25 cellular contexts compared by ENCODE assay signal in genomic region chr18:27175914-27176313, GRCh38. TPM values are rescaled to one million over a fixed set of nuclear protein-coding genes. Genes with fewer than 3 reads are reported as not detected.
A peak's percentile ranks its signal among the peaks of the same experiment; 100 is the strongest.
DNase-seq lines count a peak whose midpoint lies in the region; ATAC-seq and TF ChIP-seq lines count a peak whose summit lies in the region.
"Had no signal": no experiment of that assay in that cellular context is flagged by ENCODE, and none has a peak within 500 bp of the region (broad histone marks: within the 10 kb centered on the region; RNA-seq: fewer than 3 reads in every experiment).

No MANE protein-coding gene starts in this region.

- TF ChIP-seq CTCF in neural progenitor cell (IDR thresholded peaks at IDR 0.05) (no peak), right lobe of liver (IDR thresholded peaks at IDR 0.05) (no peak)
- TF ChIP-seq CTCF in activated CD8-positive, alpha-beta T cell treated with anti-CD3 and anti-CD28 coated beads for 36 hours (IDR thresholded peaks at IDR 0.05), result no peak

- peaks cover 25% of the 10 kb centered on the region; the same call in 1 of the 2 replicates for H3K4me1 ChIP-seq in iPS-20b (ENCODE audit: insufficient read depth, low read length)
- H3K4me1 ChIP-seq in neural progenitor cell, result peaks cover 45% of the 10 kb centered on the region
- no peaks in the 10 kb centered on the region for H3K4me1 ChIP-seq in right lobe of liver
- H3K4me1 ChIP-seq: SJCRH30 had no signal

- no peaks in the 10 kb centered on the region for H3K9me3 Mint-ChIP-seq in neural progenitor cell
- peaks cover 5% of the 10 kb centered on the region for H3K9me3 Mint-ChIP-seq in activated CD8-positive, alpha-beta T cell treated with anti-CD3 and anti-CD28 coated beads for 36 hours
- H3K9me3 Mint-ChIP-seq in activated T-cell treated with anti-CD3 and anti-CD28 coated beads, Interleukin-2, amount 50 U/mL, for 72 hours, result peaks cover 2 to 5% of the 10 kb centered on the region in 2 donors

- H3K4me1 Mint-ChIP-seq in neural progenitor cell, result peaks cover 10% of the 10 kb centered on the region
- no peaks in the 10 kb centered on the region for H3K4me1 Mint-ChIP-seq in activated CD8-positive, alpha-beta T cell treated with anti-CD3 and anti-CD28 coated beads for 36 hours (ENCODE audit: low read depth)
- H3K4me1 Mint-ChIP-seq in activated T-cell treated with anti-CD3 and anti-CD28 coated beads, Interleukin-2, amount 50 U/mL, for 72 hours (ENCODE audit: low read depth), result no peaks in the 10 kb centered on the region

- H3K27me3 ChIP-seq in H7 (ENCODE audit: control insufficient read depth, insufficient read depth, low read length) (no peaks in the 10 kb centered on the region), iPS-20b (ENCODE audit: insufficient read depth, low read length) (no peaks in the 10 kb centered on the region), neural progenitor cell (no peaks in the 10 kb centered on the region), right lobe of liver (no peaks in the 10 kb centered on the region)
- H3K27me3 ChIP-seq: SJCRH30 had no signal

- H3K9me3 ChIP-seq in iPS-20b (ENCODE audit: insufficient read depth, low read depth, low read length) (no peaks in the 10 kb centered on the region), neural progenitor cell (ENCODE audit: low read depth) (no peaks in the 10 kb centered on the region), right lobe of liver (no peaks in the 10 kb centered on the region)
- H3K9me3 ChIP-seq: SJCRH30 had no signal

- peak overlapping the region; percentile 14; the same call in 1 of the 2 replicates for H3K9ac ChIP-seq in iPS-20b (ENCODE audit: low read depth, low read length)
- no peak overlapping the region for H3K9ac ChIP-seq in neural progenitor cell

- no peak overlapping the region for H3K4me3 Mint-ChIP-seq in neural progenitor cell
- no peak overlapping the region for H3K4me3 Mint-ChIP-seq in activated CD8-positive, alpha-beta T cell treated with anti-CD3 and anti-CD28 coated beads for 36 hours
- no peak overlapping the region for H3K4me3 Mint-ChIP-seq in activated T-cell treated with anti-CD3 and anti-CD28 coated beads, Interleukin-2, amount 50 U/mL, for 72 hours

- H3K4me3 ChIP-seq in H7 (ENCODE audit: insufficient read depth, low read depth, low read length) (no peak overlapping the region), iPS-20b (ENCODE audit: low read length) (peak overlapping the region; percentile 51; the same call in 1 of the 2 replicates), neural progenitor cell (no peak overlapping the region), right lobe of liver (no peak overlapping the region)
- H3K4me3 ChIP-seq: K562, PC-9, SJCRH30 had no signal

- CTCF ChIA-PET in activated CD8-positive, alpha-beta T cell treated with anti-CD3 and anti-CD28 coated beads for 36 hours (lab: Charles Lee), result no interaction called here

- DNase-seq in H7 (peak; percentile 20), NCI-H69 (lab: John Stamatoyannopoulos, UW) (peak; percentile 18), neural progenitor cell (ENCODE audit: low spot score) (peak; percentile 54), right lobe of liver (no peak)
- no peak for DNase-seq in activated CD8-positive, alpha-beta T cell treated with anti-CD3 and anti-CD28 coated beads for 36 hours
- DNase-seq in activated T-cell treated with anti-CD3 and anti-CD28 coated beads, Interleukin-2, amount 50 U/mL, for 72 hours, result no peak
- DNase-seq: Calu3, DMS79 treated with DMSO at 0.1 percent for 48 hours, HCEC 1CT, MV-4-11, NCI-H2029, NCI-H446, NCI-H524 treated with DMSO at 0.1 percent for 48 hours, NCI-H82, PC-9, SJCRH30 had no signal

- WGBS in right lobe of liver (ENCODE audit: insufficient coverage, low coverage, low lambda C conversion rate, missing lambda C conversion rate), result 20% methylated on average over 1 of the region's 1 CpG

- H3K79me2 ChIP-seq in neural progenitor cell (ENCODE audit: low read depth), result no peaks in the 10 kb centered on the region

- ATAC-seq in activated CD8-positive, alpha-beta T cell treated with anti-CD3 and anti-CD28 coated beads for 36 hours, result no peak
- no peak for ATAC-seq in activated T-cell treated with anti-CD3 and anti-CD28 coated beads, Interleukin-2, amount 50 U/mL, for 72 hours (replicated peaks in 1 of 2)
- no peak for ATAC-seq in right lobe of liver
- ATAC-seq: HepG2, K562, Right ventricle myocardium inferior, SK-N-SH treated with all-trans-retinoic acid at 6 μM for 48 hours had no signal

- peak overlapping the region; percentile 72 for H3K4me2 ChIP-seq in neural progenitor cell
- H3K4me2 ChIP-seq: PC-9 had no signal

- H3K36me3 ChIP-seq in H7 (replicated peaks; ENCODE audit: control insufficient read depth, insufficient read depth, low read length), result no peaks in the 10 kb centered on the region
- no peaks in the 10 kb centered on the region for H3K36me3 ChIP-seq in iPS-20b (ENCODE audit: insufficient read depth, low read depth, low read length)
- no peaks in the 10 kb centered on the region for H3K36me3 ChIP-seq in neural progenitor cell
- no peaks in the 10 kb centered on the region for H3K36me3 ChIP-seq in right lobe of liver
- H3K36me3 ChIP-seq: SJCRH30 had no signal

- no peaks in the 10 kb centered on the region for H3K36me3 Mint-ChIP-seq in neural progenitor cell
- H3K36me3 Mint-ChIP-seq in activated CD8-positive, alpha-beta T cell treated with anti-CD3 and anti-CD28 coated beads for 36 hours (ENCODE audit: low read depth), result no peaks in the 10 kb centered on the region
- H3K36me3 Mint-ChIP-seq in activated T-cell treated with anti-CD3 and anti-CD28 coated beads, Interleukin-2, amount 50 U/mL, for 72 hours (ENCODE audit: insufficient read depth in 2 of 2), result no peaks in the 10 kb centered on the region

- no peak overlapping the region for H3K27ac Mint-ChIP-seq in neural progenitor cell
- no peak overlapping the region for H3K27ac Mint-ChIP-seq in activated CD8-positive, alpha-beta T cell treated with anti-CD3 and anti-CD28 coated beads for 36 hours
- no peak overlapping the region for H3K27ac Mint-ChIP-seq in activated T-cell treated with anti-CD3 and anti-CD28 coated beads, Interleukin-2, amount 50 U/mL, for 72 hours

- no peaks in the 10 kb centered on the region for H4K20me1 ChIP-seq in neural progenitor cell (ENCODE audit: low read depth)

- no peaks in the 10 kb centered on the region for H3F3A ChIP-seq in neural progenitor cell (ENCODE audit: low read depth)

- POLR2A ChIA-PET in activated CD8-positive, alpha-beta T cell treated with anti-CD3 and anti-CD28 coated beads for 36 hours (lab: Charles Lee), result no interaction called here

- TF ChIP-seq POLR2A in right lobe of liver (IDR thresholded peaks at IDR 0.05), result no peak

- intact Hi-C loops in activated CD8-positive, alpha-beta T cell treated with anti-CD3 and anti-CD28 coated beads for 36 hours (cut with micrococcal nuclease), result no loop called here
- intact Hi-C loops in right lobe of liver (cut with DNase I), result no loop called here

- peak overlapping the region; percentile 21 for H2AFZ ChIP-seq in neural progenitor cell (replicated peaks)
- H2AFZ ChIP-seq: PC-9 had no signal

- peaks cover 6% of the 10 kb centered on the region for H3K27me3 Mint-ChIP-seq in neural progenitor cell (ENCODE audit: insufficient read depth, low read depth)
- no peaks in the 10 kb centered on the region for H3K27me3 Mint-ChIP-seq in activated CD8-positive, alpha-beta T cell treated with anti-CD3 and anti-CD28 coated beads for 36 hours
- no peaks in the 10 kb centered on the region for H3K27me3 Mint-ChIP-seq in activated T-cell treated with anti-CD3 and anti-CD28 coated beads, Interleukin-2, amount 50 U/mL, for 72 hours (ENCODE audit: low read depth)

- H3K27ac ChIP-seq in iPS-20b (ENCODE audit: low read length), result no peak overlapping the region
- H3K27ac ChIP-seq in neural progenitor cell, result no peak overlapping the region
- no peak overlapping the region for H3K27ac ChIP-seq in right lobe of liver
- H3K27ac ChIP-seq: PC-9, SJCRH30 had no signal

RNA-seq across cellular contexts. Expression of gene CHST9, which starts 9.2 kb away (rescaled TPM):
- total RNA-seq in H7 (2014; rRNA removed; shearing (Covaris generic)), result 2.7 and 3.8 TPM in 2 replicates
- total RNA-seq in neural progenitor cell (ENCODE audit: low replicate concordance) (0.77 and 1.3 TPM in 2 replicates), right lobe of liver (10 to 100 TPM in 3 of 6 experiments, 1 to 10 TPM in 3; 3.8 to 24.2 (median 9.8) TPM)
- not detected for total RNA-seq in activated CD8-positive, alpha-beta T cell treated with anti-CD3 and anti-CD28 coated beads for 36 hours
- total RNA-seq in activated T-cell treated with anti-CD3 and anti-CD28 coated beads, Interleukin-2, amount 50 U/mL, for 72 hours, result not detected
- total RNA-seq: A172, K562, LHCN-M2, MCF 10A, RPMI7951 had no signal

Comparison
In these comparisons a context has a peak if more than half of its experiments do, and no peak if none do; other contexts are left out.
1. DNase-seq: peak in H7 (single experiment), NCI-H69 (single experiment) and neural progenitor cell (single experiment); none in activated CD8-positive, alpha-beta T cell treated with anti-CD3 and anti-CD28 coated beads for 36 hours (single experiment), activated T-cell treated with anti-CD3 and anti-CD28 coated beads, Interleukin-2, amount 50 U/mL, for 72 hours (0 of 2) and right lobe of liver (0 of 3).